In genomic region chr7:109456116-109456515, GRCh38 we compare ENCODE assay signal across 23 cellular contexts.
DNase-seq lines count a peak whose midpoint lies in the region; ATAC-seq and TF ChIP-seq lines count a peak whose summit lies in the region.
"Had no signal": no experiment of that assay in that cellular context is flagged by ENCODE, and none has a peak within 500 bp of the region (broad histone marks: within the 10 kb centered on the region; RNA-seq: fewer than 3 reads in every experiment).

No MANE protein-coding gene starts in this region.

- no peaks in the 10 kb centered on the region for H3K79me2 ChIP-seq in DOHH2 (ENCODE audit: control insufficient read depth, low read length)
- no peaks in the 10 kb centered on the region for H3K79me2 ChIP-seq in HCT116 (ENCODE audit: insufficient read depth, low read length)
- H3K79me2 ChIP-seq: hepatocyte had no signal

- H3K27ac ChIP-seq in DOHH2 (ENCODE audit: low read depth, low read length) (no peak overlapping the region), HCT116 (ENCODE audit: low read depth, low read length) (no peak overlapping the region)
- H3K27ac ChIP-seq: adrenal gland, gastroesophageal sphincter, hepatocyte, skin epidermis, thoracic aorta had no signal

- POLR2A ChIA-PET in HCT116 (lab: Charles Lee) = no interaction called here

- H3K4me3 ChIP-seq in DOHH2 (ENCODE audit: low read length) (no peak overlapping the region), HCT116 (replicated peaks in 1 of 2; ENCODE audit: low read depth in 1 of 2, low read length in 2 of 2) (no peak overlapping the region)
- H3K4me3 ChIP-seq: adrenal gland, gastroesophageal sphincter, hepatocyte, skin epidermis, thoracic aorta had no signal

- H2AFZ ChIP-seq in HCT116 (ENCODE audit: low read depth, low read length, poor library complexity, severe bottlenecking) = peak overlapping the region; percentile 31
- H2AFZ ChIP-seq: hepatocyte had no signal

- RAD21 ChIA-PET in HCT116 (lab: Charles Lee; ENCODE audit: low non-redundant PET in 1 of 2, low total read pairs in 2 of 2, uncharacterized antibody in 2 of 2, unreplicated experiment in 2 of 2) = no interaction called here

- no peak overlapping the region for H3K9ac ChIP-seq in HCT116 (ENCODE audit: low read length)

- peak; percentile 85 for ATAC-seq in HCT116
- ATAC-seq in GM18858 (IDR thresholded peaks at IDR 0.05; ENCODE audit: unreplicated experiment) = no peak
- ATAC-seq: gastroesophageal sphincter, natural killer cell had no signal

- DNase-seq in HCT116 (ENCODE audit: low read depth, low spot score) (no peak), SK-MEL-5 (ENCODE audit: low read depth, low spot score) (peak; percentile 50), iPS-NIHi11 (ENCODE audit: low spot score) (peak; percentile 29), NCI-H510A treated with DMSO at 0.1 percent for 48 hours (lab: John Stamatoyannopoulos, UW) (no peak), NCI-H69 (lab: John Stamatoyannopoulos, UW) (no peak), NCI-H1105 treated with DMSO at 0.1 percent for 48 hours (lab: John Stamatoyannopoulos, UW) (no peak)
- DNase-seq: activated B cell treated with CpG ODN at 0.5 μM for 24 hours; activated CD4-positive, alpha-beta T cell treated with anti-CD3 and anti-CD28 coated beads, Interleukin-2, amount 50 U/mL, for 1 hour; activated naive CD4-positive, alpha-beta T cell treated with anti-CD3 and anti-CD28 coated beads for 36 hours; adrenal gland; DMS 273 treated with DMSO at 0.1 percent for 48 hours; HFFc6; Karpas-422; natural killer cell; NCI-H1048; NCI-H187 treated with DMSO at 0.1 percent for 48 hours; NCI-H526 had no signal

- TF ChIP-seq RAD21 in HCT116 (IDR thresholded peaks at IDR 0.05; ENCODE audit: low read depth) = peak; percentile 28

- no peaks in the 10 kb centered on the region for H3K4me1 ChIP-seq in DOHH2 (ENCODE audit: control insufficient read depth, low read length)
- H3K4me1 ChIP-seq in HCT116 (ENCODE audit: control insufficient read depth in 1 of 2, insufficient read depth in 2 of 2, low read length in 2 of 2) = no peaks in the 10 kb centered on the region
- H3K4me1 ChIP-seq: adrenal gland, gastroesophageal sphincter had no signal

- H3K36me3 ChIP-seq in DOHH2 (ENCODE audit: control insufficient read depth, low read length) (no peaks in the 10 kb centered on the region), HCT116 (ENCODE audit: control insufficient read depth in 1 of 2, insufficient read depth in 2 of 2, low read length in 2 of 2) (no peaks in the 10 kb centered on the region)
- H3K36me3 ChIP-seq: adrenal gland, gastroesophageal sphincter, thoracic aorta had no signal

- intact Hi-C loops in HCT116 (cut with micrococcal nuclease) = no loop called here

- BruUV-seq in HCT116 (replicated peaks; lab: Mats Ljungman, UMichigan) = no TSS peak

- H4K20me1 ChIP-seq in DOHH2 (ENCODE audit: control insufficient read depth, insufficient read depth, low read depth, low read length) = no peaks in the 10 kb centered on the region
- H4K20me1 ChIP-seq in HCT116 (ENCODE audit: insufficient read depth) = no peaks in the 10 kb centered on the region

- no peaks in the 10 kb centered on the region for H3F3A ChIP-seq in DOHH2 (ENCODE audit: control insufficient read depth, insufficient read depth)

- CTCF ChIA-PET in HCT116 (lab: Charles Lee) = no interaction called here

- TF ChIP-seq CTCF in DOHH2 (IDR thresholded peaks at IDR 0.05; ENCODE audit: low read depth, low read length, poor library complexity, severe bottlenecking) (peak; percentile 25), HCT116 (IDR thresholded peaks at IDR 0.05 in 2 of 3, conservative IDR thresholded peaks at IDR 0.05 in 1 of 3; ENCODE audit: borderline replicate concordance in 1 of 3, insufficient read depth in 1 of 3, low read depth in 2 of 3, low read length in 2 of 3) (peak in 2 of 3 experiments; percentile 21 to 38; a peak in 3 of 6 replicates)

- H3K9me3 ChIP-seq in DOHH2 (ENCODE audit: control insufficient read depth, insufficient read depth, low read length) (no peaks in the 10 kb centered on the region), HCT116 (ENCODE audit: control insufficient read depth in 1 of 2, insufficient read depth in 1 of 2, low read depth in 1 of 2, low read length in 2 of 2) (no peaks in the 10 kb centered on the region)
- H3K9me3 ChIP-seq: thoracic aorta had no signal

- H3K9me2 ChIP-seq in DOHH2 (replicated peaks; ENCODE audit: control insufficient read depth, low read length) = no peaks in the 10 kb centered on the region
- H3K9me2 ChIP-seq in HCT116 (ENCODE audit: insufficient read depth) = no peaks in the 10 kb centered on the region

- TF ChIP-seq POLR2A in HCT116 (IDR thresholded peaks at IDR 0.05; ENCODE audit: borderline replicate concordance, extremely low read depth, insufficient read depth, insufficient read length) = no peak

- H3K4me2 ChIP-seq in DOHH2 (ENCODE audit: low read length) (no peak overlapping the region), HCT116 (ENCODE audit: low read length) (no peak overlapping the region)
- H3K4me2 ChIP-seq: hepatocyte had no signal

- H3K27me3 ChIP-seq in DOHH2 (ENCODE audit: control insufficient read depth, low read length) (no peaks in the 10 kb centered on the region), HCT116 (ENCODE audit: insufficient read depth, low read length) (no peaks in the 10 kb centered on the region)
- H3K27me3 ChIP-seq: adrenal gland, gastroesophageal sphincter, hepatocyte had no signal

- in situ Hi-C loops in SK-MEL-5 (cut with HindIII; ENCODE audit: low pct_unique_long_range_greater_than_20kb, low sequenced_read_pairs) = no loop called here

TF ChIP-seq in HCT116, 20 proteins besides CTCF, POLR2A, EP300 and RAD21:
- TF ChIP-seq ATF3 (IDR thresholded peaks at IDR 0.05) (no peak), SRF (IDR thresholded peaks at IDR 0.05; ENCODE audit: low read depth) (no peak), REST (IDR thresholded peaks at IDR 0.05; ENCODE audit: low read depth) (no peak), EZH2 (IDR thresholded peaks at IDR 0.05) (no peak)
TF ChIP-seq in HCT116: peak in this region for 0.

Comparison
In these comparisons a context has a peak if more than half of its experiments do, and no peak if none do; other contexts are left out.
1. DNase-seq: peak in SK-MEL-5 (single experiment) and iPS-NIHi11 (single experiment); none in HCT116 (single experiment), NCI-H510A treated with DMSO at 0.1 percent for 48 hours (single experiment), NCI-H69 (single experiment) and NCI-H1105 treated with DMSO at 0.1 percent for 48 hours (single experiment).